ENCODE assay signal across 20 cellular contexts in the genomic region with DNA sequence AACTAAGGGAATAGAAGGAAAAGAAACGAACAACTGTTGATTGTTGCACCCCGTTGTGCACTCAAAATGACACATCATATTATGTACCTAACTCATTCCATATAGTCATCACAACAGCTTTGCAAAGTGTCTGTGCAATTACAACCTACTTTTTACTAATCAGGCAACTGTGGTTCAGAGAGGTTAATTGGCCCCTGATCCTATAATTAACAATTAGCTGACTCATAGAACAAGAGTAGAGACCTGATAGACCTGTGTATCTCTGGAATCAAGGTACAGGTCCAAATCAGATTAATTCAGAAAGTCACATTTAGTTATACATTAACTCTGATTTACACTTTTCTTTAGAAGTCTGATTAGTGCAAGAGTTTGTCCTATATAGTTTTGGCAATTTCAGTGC.
A peak's percentile ranks its signal among the peaks of the same experiment; 100 is the strongest.
DNase-seq lines count a peak whose midpoint lies in the region; ATAC-seq and FAIRE-seq lines count a peak whose summit lies in the region.
"Had no signal": no experiment of that assay in that cellular context is flagged by ENCODE, and none has a peak within 500 bp of the region (broad histone marks: within the 10 kb centered on the region; RNA-seq: fewer than 3 reads in every experiment).

No MANE protein-coding gene starts in this region.

- no peak for ATAC-seq in HG02981 (IDR thresholded peaks at IDR 0.05; ENCODE audit: unreplicated experiment)
- ATAC-seq in HG03442 (IDR thresholded peaks at IDR 0.05; ENCODE audit: unreplicated experiment) = no peak
- ATAC-seq: GM23338, HCT116, HepG2 had no signal

- FAIRE-seq in urothelium cell line (lab: Jason Lieb, UNC) = peak; percentile 58
- FAIRE-seq: A204.1, HepG2, HTR-8/SVneo had no signal

- DNase-seq in COR-L47 (lab: John Stamatoyannopoulos, UW) (peak; percentile 8), NCI-H69 (lab: John Stamatoyannopoulos, UW) (peak; percentile 88), NCI-H82 treated with DMSO at 0.1 percent for 48 hours (lab: John Stamatoyannopoulos, UW; ENCODE audit: unreplicated experiment) (peak; percentile 17), urothelium cell line (ENCODE audit: low spot score) (no peak)
- DNase-seq: ACHN; BE2C; C1 segment of cervical spinal cord; CD4-positive, CD25-positive, alpha-beta regulatory T cell; DMS153; DMS79; GDM1; H7; KG1 had no signal
